In the genomic region with DNA sequence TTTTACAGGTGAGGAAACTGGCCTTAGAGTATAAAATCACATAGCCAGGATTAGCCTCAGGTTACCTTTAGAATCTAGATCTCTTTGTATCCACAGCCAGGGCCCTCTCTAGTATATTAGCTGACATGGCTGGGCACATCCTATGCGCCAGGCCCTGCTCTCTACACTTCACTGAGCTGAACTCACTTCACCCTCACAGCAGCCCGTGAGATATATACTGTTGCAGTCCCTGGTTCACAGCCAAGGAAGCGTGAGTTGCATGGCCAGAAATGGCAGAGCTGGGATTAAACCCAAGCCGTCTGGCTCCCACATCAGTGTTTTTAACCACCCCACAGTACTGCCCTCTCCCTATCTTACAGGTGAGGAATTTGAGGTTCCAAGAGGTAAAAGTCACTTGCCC, we compare ENCODE assay signal across 22 cellular contexts. TPM values are rescaled to one million over a fixed set of nuclear protein-coding genes. Genes with fewer than 3 reads are reported as not detected.
A peak's percentile ranks its signal among the peaks of the same experiment; 100 is the strongest.
DNase-seq lines count a peak whose midpoint lies in the region; ATAC-seq and TF ChIP-seq lines count a peak whose summit lies in the region.
"Had no signal": no experiment of that assay in that cellular context is flagged by ENCODE, and none has a peak within 500 bp of the region (broad histone marks: within the 10 kb centered on the region; RNA-seq: fewer than 3 reads in every experiment).

No MANE protein-coding gene starts in this region.

- H3K9ac ChIP-seq in BLaER1, result no peak overlapping the region

- no peak overlapping the region for H3K4me3 ChIP-seq in BLaER1
- H3K4me3 ChIP-seq: testis had no signal

- peak; percentile 19 for DNase-seq in NCI-H1092 (lab: John Stamatoyannopoulos, UW)
- DNase-seq in kidney tubule cell (ENCODE audit: low spot score), result peak; percentile 40
- no peak for DNase-seq in activated T-cell treated with anti-CD3 and anti-CD28 coated beads, Interleukin-2, amount 50 U/mL, for 72 hours
- no peak for DNase-seq in mesothelial cell of epicardium (ENCODE audit: low spot score in 2 of 2, unreplicated experiment in 2 of 2)
- no peak for DNase-seq in superior temporal gyrus (ENCODE audit: extremely low spot score)
- DNase-seq in NCI-H2081 (lab: John Stamatoyannopoulos, UW), result no peak
- DNase-seq: activated CD4-positive, alpha-beta T cell treated with anti-CD3 and anti-CD28 coated beads, Interleukin-2, amount 50 U/mL, for 48 hours; activated naive CD4-positive, alpha-beta T cell treated with anti-CD3 and anti-CD28 coated beads for 36 hours; activated T-cell treated with anti-CD3 and anti-CD28 coated beads, Interleukin-2, amount 50 U/mL, for 1 hour; CD4-positive, alpha-beta T cell; kidney; mesendoderm; NCI-H187; NCI-H526 treated with DMSO at 0.1 percent for 48 hours; OCI-M1; stimulated activated CD4-positive, alpha-beta T cell treated with anti-CD3 and anti-CD28 coated beads, Interleukin-12 subunit alpha, Interleukin-12 subunit beta, amount 100 ng/mL, for 4 hours; testis had no signal

- no peak overlapping the region for H3K4me3 Mint-ChIP-seq in activated T-cell treated with anti-CD3 and anti-CD28 coated beads, Interleukin-2, amount 50 U/mL, for 72 hours
- H3K4me3 Mint-ChIP-seq in mesothelial cell of epicardium, result no peak overlapping the region
- H3K4me3 Mint-ChIP-seq: activated naive CD4-positive, alpha-beta T cell treated with anti-CD3 and anti-CD28 coated beads for 36 hours; CD4-positive, alpha-beta T cell; endodermal cell; natural killer cell treated with Interleukin-12 subunit alpha and Interleukin-12 subunit beta and Interleukin-15 and Interleukin-18, amount 100 ng/mL, for 72 hours; T-helper 1 cell treated with Interleukin-12 subunit alpha and Interleukin-12 subunit beta and Interleukin-4 antibody, amounts not matched to agents 30 μg/mL and 1 μg/mL, for 36 hours had no signal

- no peaks in the 10 kb centered on the region for H3K36me3 Mint-ChIP-seq in activated T-cell treated with anti-CD3 and anti-CD28 coated beads, Interleukin-2, amount 50 U/mL, for 72 hours (ENCODE audit: insufficient read depth in 2 of 2)
- H3K36me3 Mint-ChIP-seq in mesothelial cell of epicardium, result peaks cover 3% of the 10 kb centered on the region
- H3K36me3 Mint-ChIP-seq: natural killer cell treated with Interleukin-12 subunit alpha and Interleukin-12 subunit beta and Interleukin-15 and Interleukin-18, amount 100 ng/mL, for 72 hours had no signal

- H3K27ac Mint-ChIP-seq in activated T-cell treated with anti-CD3 and anti-CD28 coated beads, Interleukin-2, amount 50 U/mL, for 72 hours, result no peak overlapping the region
- H3K27ac Mint-ChIP-seq in mesothelial cell of epicardium, result no peak overlapping the region
- H3K27ac Mint-ChIP-seq: activated naive CD4-positive, alpha-beta T cell treated with anti-CD3 and anti-CD28 coated beads for 36 hours; CD4-positive, alpha-beta T cell; endodermal cell; natural killer cell treated with Interleukin-12 subunit alpha and Interleukin-12 subunit beta and Interleukin-15 and Interleukin-18, amount 100 ng/mL, for 72 hours; T-helper 1 cell treated with Interleukin-12 subunit alpha and Interleukin-12 subunit beta and Interleukin-4 antibody, amounts not matched to agents 30 μg/mL and 1 μg/mL, for 36 hours had no signal

- H3K27me3 ChIP-seq in BLaER1, result no peaks in the 10 kb centered on the region
- H3K27me3 ChIP-seq: testis had no signal

- no peaks in the 10 kb centered on the region for H3K9me3 ChIP-seq in BLaER1
- H3K9me3 ChIP-seq: testis had no signal

- H3K4me1 Mint-ChIP-seq in activated T-cell treated with anti-CD3 and anti-CD28 coated beads, Interleukin-2, amount 50 U/mL, for 72 hours (ENCODE audit: low read depth), result peaks cover 9% of the 10 kb centered on the region
- H3K4me1 Mint-ChIP-seq in mesothelial cell of epicardium, result peaks cover 18% of the 10 kb centered on the region
- H3K4me1 Mint-ChIP-seq: endodermal cell had no signal

- peaks cover 97% of the 10 kb centered on the region for H4K20me1 ChIP-seq in BLaER1

- peaks cover 2% of the 10 kb centered on the region for H3K27me3 Mint-ChIP-seq in activated T-cell treated with anti-CD3 and anti-CD28 coated beads, Interleukin-2, amount 50 U/mL, for 72 hours (ENCODE audit: low read depth)
- no peaks in the 10 kb centered on the region for H3K27me3 Mint-ChIP-seq in mesothelial cell of epicardium (ENCODE audit: low read depth)
- H3K27me3 Mint-ChIP-seq: natural killer cell treated with Interleukin-12 subunit alpha and Interleukin-12 subunit beta and Interleukin-15 and Interleukin-18, amount 100 ng/mL, for 72 hours had no signal

- no peak for TF ChIP-seq CTCF in VCaP (conservative IDR thresholded peaks at IDR 0.05)
- TF ChIP-seq CTCF in mesothelial cell of epicardium (IDR thresholded peaks at IDR 0.05; ENCODE audit: unreplicated experiment), result no peak

- no peak for ATAC-seq in activated T-cell treated with anti-CD3 and anti-CD28 coated beads, Interleukin-2, amount 50 U/mL, for 72 hours (replicated peaks in 1 of 2)
- ATAC-seq: natural killer cell treated with Interleukin-12 subunit alpha and Interleukin-12 subunit beta and Interleukin-15 and Interleukin-18, amount 100 ng/mL, for 72 hours had no signal

- H3K4me1 ChIP-seq in BLaER1, result peaks cover 74% of the 10 kb centered on the region
- H3K4me1 ChIP-seq: testis had no signal

- H3K36me3 ChIP-seq in BLaER1, result peaks cover 31% of the 10 kb centered on the region

- no peak overlapping the region for H3K27ac ChIP-seq in BLaER1
- H3K27ac ChIP-seq in VCaP, result peak overlapping the region; percentile 41
- H3K27ac ChIP-seq: testis had no signal

- H3K4me2 ChIP-seq in BLaER1, result peak overlapping the region; percentile 60; the same call in 1 of the 2 replicates

- no peaks in the 10 kb centered on the region for H3K9me3 Mint-ChIP-seq in activated T-cell treated with anti-CD3 and anti-CD28 coated beads, Interleukin-2, amount 50 U/mL, for 72 hours
- H3K9me3 Mint-ChIP-seq in mesothelial cell of epicardium, result no peaks in the 10 kb centered on the region
- H3K9me3 Mint-ChIP-seq: activated naive CD4-positive, alpha-beta T cell treated with anti-CD3 and anti-CD28 coated beads for 36 hours; CD4-positive, alpha-beta T cell; endodermal cell; natural killer cell treated with Interleukin-12 subunit alpha and Interleukin-12 subunit beta and Interleukin-15 and Interleukin-18, amount 100 ng/mL, for 72 hours; T-helper 1 cell treated with Interleukin-12 subunit alpha and Interleukin-12 subunit beta and Interleukin-4 antibody, amounts not matched to agents 30 μg/mL and 1 μg/mL, for 36 hours had no signal

RNA-seq across cellular contexts. Expression of a gene that starts 58.4 kb away (rescaled TPM):
- under 1 TPM; 0.35 to 0.74 TPM for total RNA-seq in activated T-cell treated with anti-CD3 and anti-CD28 coated beads, Interleukin-2, amount 50 U/mL, for 72 hours
- total RNA-seq in mesothelial cell of epicardium, result 71.1 to 76.5 TPM (median 75.7 TPM) in 3 replicates

Comparison
In these comparisons a context has a peak if more than half of its experiments do, and no peak if none do; other contexts are left out.
1. DNase-seq: peak in NCI-H1092 (single experiment) and kidney tubule cell (single experiment); none in activated T-cell treated with anti-CD3 and anti-CD28 coated beads, Interleukin-2, amount 50 U/mL, for 72 hours (0 of 2), mesothelial cell of epicardium (0 of 2), superior temporal gyrus (single experiment) and NCI-H2081 (0 of 2).
2. RNA of a gene that starts 58.4 kb away (total RNA-seq): 71.1 to 76.5 TPM in mesothelial cell of epicardium; 0.35 to 0.74 TPM in activated T-cell treated with anti-CD3 and anti-CD28 coated beads, Interleukin-2, amount 50 U/mL, for 72 hours; every median in the first group is over 10 times any median in the second.